In the genomic region with DNA sequence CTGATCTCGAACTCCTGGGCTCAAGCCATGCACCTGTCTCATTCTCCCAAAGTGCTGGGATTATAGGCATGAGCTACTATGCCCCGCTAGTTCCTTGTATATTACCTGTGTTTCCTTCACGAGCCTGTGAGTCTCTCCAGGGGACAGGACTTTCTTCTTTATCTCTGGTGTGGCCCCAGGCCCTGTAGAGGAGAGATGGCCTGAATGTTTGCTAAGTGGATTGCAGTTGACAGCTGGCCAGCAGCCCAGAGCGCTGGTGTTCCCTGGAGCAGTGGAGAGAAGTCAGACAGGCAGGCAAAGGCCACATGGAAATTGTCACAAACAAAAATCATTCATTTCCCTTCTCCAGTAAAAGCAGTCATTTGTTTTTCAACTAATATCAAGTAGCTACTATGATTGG, we compare ENCODE assay signal across 14 cellular contexts. TPM values are rescaled to one million over a fixed set of nuclear protein-coding genes. Genes with fewer than 3 reads are reported as not detected.
A peak's percentile ranks its signal among the peaks of the same experiment; 100 is the strongest.
DNase-seq lines count a peak whose midpoint lies in the region; ATAC-seq, FAIRE-seq and TF ChIP-seq lines count a peak whose summit lies in the region.
"Had no signal": no experiment of that assay in that cellular context is flagged by ENCODE, and none has a peak within 500 bp of the region (broad histone marks: within the 10 kb centered on the region; RNA-seq: fewer than 3 reads in every experiment).

No MANE protein-coding gene starts in this region.

- H3K4me1 Mint-ChIP-seq in activated CD4-positive, alpha-beta T cell treated with anti-CD3 and anti-CD28 coated beads, Interleukin-2, amount 10 ng/mL, durations not matched to agents 24 days and 14 days, result peaks cover 28% of the 10 kb centered on the region

- H3K9me3 Mint-ChIP-seq in activated CD4-positive, alpha-beta T cell treated with anti-CD3 and anti-CD28 coated beads, Interleukin-2, amount 10 ng/mL, durations not matched to agents 24 days and 14 days, result no peaks in the 10 kb centered on the region

- ATAC-seq in GM18520 (IDR thresholded peaks at IDR 0.05; ENCODE audit: unreplicated experiment), result no peak
- ATAC-seq: K562 had no signal

- no peak overlapping the region for H3K27ac ChIP-seq in colonic mucosa
- H3K27ac ChIP-seq: uterus had no signal

- DNase-seq in Ammon's horn (ENCODE audit: low spot score) (peak; percentile 45), HuH-7.5 (ENCODE audit: low spot score) (peak; percentile 64), colonic mucosa (peak; percentile 73), mesenteric fat pad (ENCODE audit: low spot score) (peak; percentile 55), NCI-H1930 (lab: John Stamatoyannopoulos, UW) (no peak), D721Med (ENCODE audit: insufficient read length, low spot score) (no peak)
- no peak for DNase-seq in activated CD4-positive, alpha-beta T cell treated with anti-CD3 and anti-CD28 coated beads, Interleukin-2, amount 10 ng/mL, durations not matched to agents 24 days and 14 days
- DNase-seq: activated CD4-positive, CD25-positive, alpha-beta regulatory T cell; GOT3; NCI-H2107; stimulated activated CD4-positive, alpha-beta T cell treated with anti-CD3 and anti-CD28 coated beads, Interleukin-1b, Interleukin-23, amount 100 ng/mL, for 48 hours; uterus had no signal

- no peaks in the 10 kb centered on the region for H3K9me3 ChIP-seq in colonic mucosa
- H3K9me3 ChIP-seq: uterus had no signal

- H3K27ac Mint-ChIP-seq in activated CD4-positive, alpha-beta T cell treated with anti-CD3 and anti-CD28 coated beads, Interleukin-2, amount 10 ng/mL, durations not matched to agents 24 days and 14 days, result no peak overlapping the region

- H3K4me3 Mint-ChIP-seq in activated CD4-positive, alpha-beta T cell treated with anti-CD3 and anti-CD28 coated beads, Interleukin-2, amount 10 ng/mL, durations not matched to agents 24 days and 14 days, result no peak overlapping the region

- H3K4me1 ChIP-seq in colonic mucosa, result peaks cover 4% of the 10 kb centered on the region
- H3K4me1 ChIP-seq: uterus had no signal

- H3K27me3 Mint-ChIP-seq in activated CD4-positive, alpha-beta T cell treated with anti-CD3 and anti-CD28 coated beads, Interleukin-2, amount 10 ng/mL, durations not matched to agents 24 days and 14 days, result no peaks in the 10 kb centered on the region

- intact Hi-C loops in colonic mucosa (cut with DNase I), result no loop called here
- intact Hi-C loops in activated CD4-positive, alpha-beta T cell treated with anti-CD3 and anti-CD28 coated beads, Interleukin-2, amount 10 ng/mL, durations not matched to agents 24 days and 14 days (cut with micrococcal nuclease), result no loop called here

- no peak overlapping the region for H3K4me3 ChIP-seq in colonic mucosa
- H3K4me3 ChIP-seq: K562, uterus had no signal

- FAIRE-seq in D721Med (lab: Jason Lieb, UNC), result no peak
- FAIRE-seq: K562 had no signal

- H3K36me3 Mint-ChIP-seq in activated CD4-positive, alpha-beta T cell treated with anti-CD3 and anti-CD28 coated beads, Interleukin-2, amount 10 ng/mL, durations not matched to agents 24 days and 14 days (ENCODE audit: low read depth), result peaks cover 57% of the 10 kb centered on the region

- H3K9ac ChIP-seq in colonic mucosa (ENCODE audit: low read depth in 2 of 2, low read length in 2 of 2), result no peak overlapping the region

- TF ChIP-seq CTCF in colonic mucosa (IDR thresholded peaks at IDR 0.05) (no peak), D721Med (IDR thresholded peaks at IDR 0.05; ENCODE audit: insufficient read depth, missing control alignments) (no peak)

- H3K27me3 ChIP-seq in colonic mucosa, result no peaks in the 10 kb centered on the region
- H3K27me3 ChIP-seq: uterus had no signal

- peaks cover 8% of the 10 kb centered on the region for H3K36me3 ChIP-seq in colonic mucosa
- H3K36me3 ChIP-seq: uterus had no signal

RNA-seq across cellular contexts. Expression of a gene that starts 17.9 kb away (rescaled TPM):
- total RNA-seq in colonic mucosa (10 to 100 TPM; 17.3 to 45.7 TPM), mesenteric fat pad (198 TPM)
- total RNA-seq in activated CD4-positive, alpha-beta T cell treated with anti-CD3 and anti-CD28 coated beads, Interleukin-2, amount 10 ng/mL, durations not matched to agents 24 days and 14 days, result 46.3 and 52.3 TPM in 2 replicates

Comparison
In these comparisons a context has a peak if more than half of its experiments do, and no peak if none do; other contexts are left out.
1. DNase-seq: peak in Ammon's horn (single experiment), HuH-7.5 (single experiment), colonic mucosa (single experiment) and mesenteric fat pad (single experiment); none in activated CD4-positive, alpha-beta T cell treated with anti-CD3 and anti-CD28 coated beads, Interleukin-2, amount 10 ng/mL, durations not matched to agents 24 days and 14 days (single experiment), NCI-H1930 (0 of 2) and D721Med (single experiment).